In the genomic region with DNA sequence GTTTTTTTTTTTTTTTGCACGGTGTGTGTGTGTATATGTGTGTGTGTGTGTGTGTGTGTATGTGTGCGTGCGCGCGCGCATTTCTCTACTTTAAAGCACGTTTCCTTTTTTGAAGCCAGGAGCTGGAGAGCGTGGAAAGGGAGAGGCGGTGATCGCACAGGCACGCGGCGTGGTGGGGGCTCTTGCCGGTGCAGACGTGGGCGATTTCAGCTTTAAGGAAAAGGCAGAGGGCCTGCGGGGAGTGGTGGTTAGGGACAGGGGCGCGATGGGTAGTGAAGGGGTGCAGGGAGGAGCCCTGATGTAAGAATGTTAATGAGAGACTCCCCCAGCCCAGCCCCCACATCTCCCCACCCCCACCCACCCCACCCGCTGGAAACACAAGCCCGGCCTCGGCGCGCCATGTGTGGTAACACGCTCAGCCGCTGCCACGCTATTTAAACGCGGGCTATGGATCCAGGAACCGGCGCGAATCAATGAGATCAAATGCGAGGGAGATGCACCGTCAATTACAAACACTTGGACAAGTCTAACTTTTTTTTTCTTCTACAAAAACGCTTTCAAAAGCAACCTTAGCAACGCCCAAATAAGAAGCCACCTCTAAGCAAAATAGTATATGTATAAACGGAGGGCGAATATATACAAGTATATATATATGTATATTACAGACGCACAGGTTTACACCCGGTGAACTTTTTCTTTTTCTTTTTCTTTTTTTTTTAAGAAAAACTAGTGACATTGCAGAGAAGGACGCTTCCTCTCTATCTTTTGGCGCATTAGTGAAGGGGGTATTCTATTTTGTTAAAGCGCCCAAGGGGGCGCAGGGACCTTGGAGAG, we compare ENCODE assay signal across 9 cellular contexts. TPM values are rescaled to one million over a fixed set of nuclear protein-coding genes. Genes with fewer than 3 reads are reported as not detected.
DNase-seq lines count a peak whose midpoint lies in the region; ATAC-seq, FAIRE-seq and TF ChIP-seq lines count a peak whose summit lies in the region.
"Had no signal": no experiment of that assay in that cellular context is flagged by ENCODE, and none has a peak within 500 bp of the region (broad histone marks: within the 10 kb centered on the region; RNA-seq: fewer than 3 reads in every experiment).

A gene with protein sequence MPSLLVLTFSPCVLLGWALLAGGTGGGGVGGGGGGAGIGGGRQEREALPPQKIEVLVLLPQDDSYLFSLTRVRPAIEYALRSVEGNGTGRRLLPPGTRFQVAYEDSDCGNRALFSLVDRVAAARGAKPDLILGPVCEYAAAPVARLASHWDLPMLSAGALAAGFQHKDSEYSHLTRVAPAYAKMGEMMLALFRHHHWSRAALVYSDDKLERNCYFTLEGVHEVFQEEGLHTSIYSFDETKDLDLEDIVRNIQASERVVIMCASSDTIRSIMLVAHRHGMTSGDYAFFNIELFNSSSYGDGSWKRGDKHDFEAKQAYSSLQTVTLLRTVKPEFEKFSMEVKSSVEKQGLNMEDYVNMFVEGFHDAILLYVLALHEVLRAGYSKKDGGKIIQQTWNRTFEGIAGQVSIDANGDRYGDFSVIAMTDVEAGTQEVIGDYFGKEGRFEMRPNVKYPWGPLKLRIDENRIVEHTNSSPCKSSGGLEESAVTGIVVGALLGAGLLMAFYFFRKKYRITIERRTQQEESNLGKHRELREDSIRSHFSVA (plus strand): TSS at position 463 of the 834 bp plus-strand sequence. CDS start 456 bp downstream, outside the sequence.

- no peaks in the 10 kb centered on the region for H3K27me3 ChIP-seq in astrocyte (ENCODE audit: insufficient read depth, low read length)
- peaks cover 87% of the 10 kb centered on the region for H3K27me3 ChIP-seq in iPS-18a (ENCODE audit: control insufficient read depth, insufficient read depth, low read length)
- peaks cover 7% of the 10 kb centered on the region for H3K27me3 ChIP-seq in skeletal muscle satellite cell (ENCODE audit: control insufficient read depth, insufficient read depth, low read length)

- H3K27me3 Mint-ChIP-seq in astrocyte (ENCODE audit: low read depth, unreplicated experiment) = peaks cover 61% of the 10 kb centered on the region

- TF ChIP-seq CTCF in astrocyte (IDR thresholded peaks at IDR 0.05; ENCODE audit: insufficient read depth, low read depth, low read length) (no peak), GM10266 (IDR thresholded peaks at IDR 0.05; ENCODE audit: control insufficient read depth, insufficient read depth, low read depth, missing control alignments) (no peak)

- H3K27ac ChIP-seq in astrocyte (ENCODE audit: low read depth, low read length) (peak within 1 kb of the TSS; percentile 66), iPS-18a (ENCODE audit: low read length) (no peak within 1 kb of the TSS)
- H3K27ac ChIP-seq: foreskin keratinocyte had no signal

- H3K36me3 Mint-ChIP-seq in astrocyte (ENCODE audit: low read depth, unreplicated experiment) = peaks cover 5% of the 10 kb centered on the region

- H3K4me1 Mint-ChIP-seq in astrocyte (ENCODE audit: low read depth, unreplicated experiment) = peaks cover 6% of the 10 kb centered on the region

- H3K4me3 ChIP-seq in astrocyte (ENCODE audit: insufficient read depth, low read depth, low read length) = peak within 1 kb of the TSS; percentile 71
- peak within 1 kb of the TSS; percentile 73 for H3K4me3 ChIP-seq in iPS-18a (ENCODE audit: low read length)
- peak within 1 kb of the TSS; percentile 84 for H3K4me3 ChIP-seq in skeletal muscle satellite cell (ENCODE audit: low read length)

- no peak for FAIRE-seq in astrocyte (lab: Jason Lieb, UNC)

- H3K9me3 ChIP-seq in astrocyte (ENCODE audit: insufficient read depth, low read depth, low read length) (no peaks in the 10 kb centered on the region), iPS-18a (ENCODE audit: control insufficient read depth, low read depth, low read length) (no peaks in the 10 kb centered on the region), skeletal muscle satellite cell (replicated peaks; ENCODE audit: low read length) (no peaks in the 10 kb centered on the region)

- no peak for ATAC-seq in HG03460 (IDR thresholded peaks at IDR 0.05; ENCODE audit: unreplicated experiment)

- peak within 1 kb of the TSS; percentile 91 for H3K4me3 Mint-ChIP-seq in astrocyte (ENCODE audit: unreplicated experiment)

- peak within 1 kb of the TSS; percentile 90 for H3K4me2 ChIP-seq in astrocyte (ENCODE audit: low read length)
- peak within 1 kb of the TSS; percentile 97 for H3K4me2 ChIP-seq in skeletal muscle satellite cell (ENCODE audit: low read length)

- H3K9me3 Mint-ChIP-seq in astrocyte (ENCODE audit: unreplicated experiment) = peaks cover 9% of the 10 kb centered on the region

- H2AFZ ChIP-seq in astrocyte (ENCODE audit: low read depth, low read length) = peak within 1 kb of the TSS; percentile 91

- H3K4me1 ChIP-seq in astrocyte (ENCODE audit: insufficient read depth, low read length) (peaks cover 25% of the 10 kb centered on the region), iPS-18a (ENCODE audit: control insufficient read depth, low read depth, low read length) (peaks cover 18% of the 10 kb centered on the region), skeletal muscle satellite cell (ENCODE audit: control insufficient read depth, insufficient read depth, low read length) (peaks cover 34% of the 10 kb centered on the region)
- H3K4me1 ChIP-seq: foreskin keratinocyte had no signal

- peak within 1 kb of the TSS; percentile 62 for H3K27ac Mint-ChIP-seq in astrocyte (ENCODE audit: unreplicated experiment)

- no peaks in the 10 kb centered on the region for H3K36me3 ChIP-seq in astrocyte (ENCODE audit: insufficient read depth, low read length)
- H3K36me3 ChIP-seq in iPS-18a (ENCODE audit: control insufficient read depth, low read depth, low read length) = no peaks in the 10 kb centered on the region
- H3K36me3 ChIP-seq in skeletal muscle satellite cell (ENCODE audit: insufficient read depth, low read length) = no peaks in the 10 kb centered on the region

- H3K79me2 ChIP-seq in astrocyte (ENCODE audit: insufficient read depth, low read length) = peaks cover 9% of the 10 kb centered on the region

- DNase-seq in AG08396 (ENCODE audit: low spot score) = peak; percentile 52
- DNase-seq in HUDEP-2 (lab: John Stamatoyannopoulos, UW; ENCODE audit: unreplicated experiment in 76 of 76) = peak in 63 of 76 experiments; percentile 4 to 84 (median 59)
- DNase-seq in astrocyte (ENCODE audit: low read depth) = no peak
- no peak for DNase-seq in SKM-1 (lab: John Stamatoyannopoulos, UW; ENCODE audit: unreplicated experiment)
- no peak for DNase-seq in GM10266 (ENCODE audit: extremely low spot score)

- H4K20me1 ChIP-seq in astrocyte (ENCODE audit: insufficient read depth, low read length) = no peaks in the 10 kb centered on the region

- H3K9ac ChIP-seq in astrocyte (ENCODE audit: low read length) (peak within 1 kb of the TSS; percentile 84), iPS-18a (ENCODE audit: low read length) (no peak within 1 kb of the TSS), skeletal muscle satellite cell (ENCODE audit: low read depth, low read length) (peak within 1 kb of the TSS; percentile 88)

RNA-seq across cellular contexts. Expression of the gene that starts here (rescaled TPM):
- total RNA-seq in astrocyte = 0.50 and 1.1 TPM in 2 replicates
- total RNA-seq in skeletal muscle satellite cell (2012; rRNA removed) = 44.1 and 50.9 TPM in 2 replicates
- total RNA-seq: foreskin keratinocyte had no signal

Comparison
In these comparisons a context has a peak if more than half of its experiments do, and no peak if none do; other contexts are left out.
1. DNase-seq: peak in AG08396 (single experiment) and HUDEP-2 (63 of 76); none in astrocyte (single experiment), SKM-1 (single experiment) and GM10266 (single experiment).
2. Peak in every context shown above with its lines, with median percentiles within 50 percentile points of each other: H3K4me3 ChIP-seq.